ENCODE assay signal across 25 cellular contexts in genomic region chr4:113815826-113816225, GRCh38. TPM values are rescaled to one million over a fixed set of nuclear protein-coding genes. Genes with fewer than 3 reads are reported as not detected.
DNase-seq lines count a peak whose midpoint lies in the region; ATAC-seq lines count a peak whose summit lies in the region.
"Had no signal": no experiment of that assay in that cellular context is flagged by ENCODE, and none has a peak within 500 bp of the region (broad histone marks: within the 10 kb centered on the region; RNA-seq: fewer than 3 reads in every experiment).

No MANE protein-coding gene starts in this region.

- peaks cover 11% of the 10 kb centered on the region for H3K4me1 ChIP-seq in GM23248 (ENCODE audit: insufficient read depth)
- H3K4me1 ChIP-seq: parathyroid adenoma, stomach had no signal

- ATAC-seq in GM18520 (IDR thresholded peaks at IDR 0.05; ENCODE audit: unreplicated experiment) (no peak), GM21423 (IDR thresholded peaks at IDR 0.05; ENCODE audit: unreplicated experiment) (no peak)
- ATAC-seq: Panc1 had no signal

- no peak overlapping the region for H3K9ac ChIP-seq in GM23248
- H3K9ac ChIP-seq: parathyroid adenoma had no signal

- in situ Hi-C loops in GM23248 (cut with MboI): no loop called here

- 0 out of 2 replicates have a peak overlapping the region, but pooled peaks have one; percentile 8 for H2AFZ ChIP-seq in GM23248
- H2AFZ ChIP-seq: parathyroid adenoma had no signal

- H3K79me2 ChIP-seq in GM23248 (ENCODE audit: insufficient read depth): no peaks in the 10 kb centered on the region
- H3K79me2 ChIP-seq: parathyroid adenoma had no signal

- no peak overlapping the region for H3K4me3 ChIP-seq in GM23248
- H3K4me3 ChIP-seq: right atrium auricular region, stomach had no signal

- H3K9me2 ChIP-seq in GM23248 (ENCODE audit: insufficient read depth): no peaks in the 10 kb centered on the region

- no peaks in the 10 kb centered on the region for H3K9me3 ChIP-seq in GM23248 (ENCODE audit: low read depth)
- H3K9me3 ChIP-seq: right atrium auricular region, stomach had no signal

- H3F3A ChIP-seq in GM23248 (ENCODE audit: insufficient read depth): peaks cover 12% of the 10 kb centered on the region

- H3K27ac ChIP-seq in GM23248: no peak overlapping the region
- H3K27ac ChIP-seq: parathyroid adenoma, right atrium auricular region, stomach, VCaP had no signal

- H4K20me1 ChIP-seq in GM23248 (ENCODE audit: insufficient read depth): no peaks in the 10 kb centered on the region

- no peaks in the 10 kb centered on the region for H3K27me3 ChIP-seq in GM23248 (replicated peaks; ENCODE audit: insufficient read depth)
- H3K27me3 ChIP-seq: right atrium auricular region, stomach had no signal

- no peaks in the 10 kb centered on the region for H3K36me3 ChIP-seq in GM23248 (ENCODE audit: low read depth)
- H3K36me3 ChIP-seq: right atrium auricular region, stomach had no signal

- WGBS in GM23248 (ENCODE audit: low coverage in 1 of 2, low lambda C conversion rate in 2 of 2, missing lambda C conversion rate in 2 of 2), 2 experiments: 49 to 62% methylated on average over 2 of the region's 2 CpGs

- H3K4me2 ChIP-seq in GM23248 (ENCODE audit: unreplicated experiment): no peak overlapping the region

- DNase-seq in Ammon's horn (ENCODE audit: low spot score): peak; percentile 25
- no peak for DNase-seq in GM23248
- DNase-seq in SIG-M5 (lab: John Stamatoyannopoulos, UW): peak; percentile 2
- peak; percentile 41 for DNase-seq in medulla oblongata (ENCODE audit: extremely low spot score)
- no peak for DNase-seq in stimulated activated naive CD4-positive, alpha-beta T cell treated with Interleukin-2 at 50 U/mL for 16 hours (lab: John Stamatoyannopoulos, UW)
- DNase-seq: activated CD4-positive, alpha-beta T cell treated with anti-CD3 and anti-CD28 coated beads for 4 hours; activated effector memory CD4-positive, alpha-beta T cell treated with Interleukin-2 at 50 U/mL for 16 hours; activated naive CD8-positive, alpha-beta T cell treated with anti-CD3 and anti-CD28 coated beads for 36 hours; aorta; COR-L47; GOT3; hippocampal formation; NCI-H2029; NCI-H524 treated with DMSO at 0.1 percent for 48 hours; NK-92 treated with Interleukin-12 subunit alpha and Interleukin-12 subunit beta, amount 100 ng/mL, for 24 hours; SHP77 treated with DMSO at 0.1 percent for 48 hours; stimulated activated CD4-positive, alpha-beta T cell treated with anti-CD3 and anti-CD28 coated beads, Interleukin-2, amount 100 ng/mL, for 48 hours; stomach; T-helper 9 cell had no signal

RNA-seq across cellular contexts. Expression of gene CAMK2D, which starts 54.3 kb away (rescaled TPM):
- total RNA-seq in GM23248 (2014; rRNA removed; shearing (Covaris generic)): 94.5 and 104 TPM in 2 replicates
- polyA plus RNA-seq in GM23248 (2016; fragmentation: Nextera tagmentation; extraction: Ambion mirVana): 74.4 and 78.8 TPM in 2 replicates

Comparison
In these comparisons a context has a peak if more than half of its experiments do, and no peak if none do; other contexts are left out.
1. DNase-seq: peak in Ammon's horn (single experiment), SIG-M5 (single experiment) and medulla oblongata (single experiment); none in GM23248 (single experiment) and stimulated activated naive CD4-positive, alpha-beta T cell treated with Interleukin-2 at 50 U/mL for 16 hours (single experiment).